In genomic region chr19:9838324-9838723, GRCh38 we compare ENCODE assay signal across 18 cellular contexts.
DNase-seq lines count a peak whose midpoint lies in the region; ATAC-seq and TF ChIP-seq lines count a peak whose summit lies in the region.
"Had no signal": no experiment of that assay in that cellular context is flagged by ENCODE, and none has a peak within 500 bp of the region (broad histone marks: within the 10 kb centered on the region; RNA-seq: fewer than 3 reads in every experiment).

No MANE protein-coding gene starts in this region.

- peaks cover 16% of the 10 kb centered on the region for H3K4me1 Mint-ChIP-seq in nephron

- TF ChIP-seq CTCF in 22Rv1 (IDR thresholded peaks at IDR 0.05) = no peak
- no peak for TF ChIP-seq CTCF in VCaP (conservative IDR thresholded peaks at IDR 0.05)
- no peak for TF ChIP-seq CTCF in nephron (IDR thresholded peaks at IDR 0.05; ENCODE audit: unreplicated experiment in 3 of 3)

- ATAC-seq in GM21390 (IDR thresholded peaks at IDR 0.05; ENCODE audit: unreplicated experiment) = no peak
- ATAC-seq: PC-3 had no signal

- H3K27ac ChIP-seq in 22Rv1 = peak overlapping the region; percentile 40; the same call in 1 of the 2 replicates
- peak overlapping the region; percentile 71 for H3K27ac ChIP-seq in VCaP
- H3K27ac ChIP-seq: BLaER1, HL-60, SJSA1 had no signal

- peak overlapping the region; percentile 71 to 77 (median 76) for H3K4me3 Mint-ChIP-seq in nephron

- H3K9me3 Mint-ChIP-seq in nephron = no peaks in the 10 kb centered on the region
- H3K9me3 Mint-ChIP-seq: CD4-positive, alpha-beta T cell had no signal

- H3K27me3 Mint-ChIP-seq in nephron (ENCODE audit: low read depth) = no peaks in the 10 kb centered on the region
- H3K27me3 Mint-ChIP-seq: CD4-positive, alpha-beta T cell had no signal

- peaks cover 36% of the 10 kb centered on the region for H3K36me3 Mint-ChIP-seq in nephron (ENCODE audit: low read depth)

- DNase-seq in islet precursor cell = no peak
- DNase-seq: CD4-positive, alpha-beta T cell; Kasumi-1; MV-4-11; NCI-H1105; NCI-H1436 treated with DMSO at 0.1 percent for 48 hours; NCI-H187 treated with DMSO at 0.1 percent for 48 hours; NCI-H2171 treated with DMSO at 0.1 percent for 48 hours; NCI-H524 treated with DMSO at 0.1 percent for 48 hours; NCI-H774 had no signal

- no peak overlapping the region for H3K27ac Mint-ChIP-seq in nephron
- H3K27ac Mint-ChIP-seq: CD4-positive, alpha-beta T cell had no signal
